Comparison of ENCODE assay signal across 9 cellular contexts in the genomic region with DNA sequence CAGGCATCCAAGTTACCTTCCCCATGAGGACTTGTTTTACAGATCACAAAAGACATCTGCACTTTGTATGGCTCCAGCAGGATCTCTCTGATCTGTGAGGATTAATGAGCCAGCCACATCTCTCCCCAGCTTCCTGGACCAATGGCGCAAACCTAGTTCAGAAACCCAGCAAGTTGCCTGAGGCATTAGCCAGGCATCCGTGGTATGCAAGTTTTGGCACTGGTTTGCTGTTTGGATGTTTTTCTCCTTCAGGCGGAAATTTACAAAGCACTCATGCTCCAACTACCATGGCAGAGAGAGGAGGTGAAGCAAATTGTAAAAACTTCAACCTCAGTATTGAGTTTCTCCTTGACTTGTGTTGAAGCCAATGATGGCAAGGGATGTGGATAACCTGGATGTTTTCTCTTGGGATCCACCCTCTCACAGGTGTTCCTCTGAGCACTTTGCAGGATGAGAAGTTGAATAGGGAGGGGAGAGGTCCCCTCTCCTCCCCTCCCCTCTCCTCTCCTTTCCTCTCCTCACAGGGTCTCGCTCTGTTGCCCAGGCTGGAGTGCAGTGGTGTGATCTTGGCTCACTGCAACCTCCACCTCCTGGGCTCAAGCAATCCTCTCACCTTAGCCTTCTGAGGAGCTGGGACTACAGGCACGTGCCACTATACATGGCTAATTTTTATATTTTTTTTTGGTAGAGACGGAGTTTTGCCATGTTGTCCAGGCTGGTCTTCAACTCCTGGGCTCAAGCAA. TPM values are rescaled to one million over a fixed set of nuclear protein-coding genes. Genes with fewer than 3 reads are reported as not detected.
A peak's percentile ranks its signal among the peaks of the same experiment; 100 is the strongest.
DNase-seq lines count a peak whose midpoint lies in the region; ATAC-seq lines count a peak whose summit lies in the region.
"Had no signal": no experiment of that assay in that cellular context is flagged by ENCODE, and none has a peak within 500 bp of the region (broad histone marks: within the 10 kb centered on the region; RNA-seq: fewer than 3 reads in every experiment).

No MANE protein-coding gene starts in this region.

- no peaks in the 10 kb centered on the region for H3K9me3 Mint-ChIP-seq in stimulated activated naive CD8-positive, alpha-beta T cell treated with anti-CD3 and anti-CD28 coated beads, Interleukin-15, Interleukin-2, amounts not matched to agents 100 ng/mL and 50 ng/mL, for 24 hours

- peaks cover 77% of the 10 kb centered on the region for H3K4me1 Mint-ChIP-seq in stimulated activated naive CD8-positive, alpha-beta T cell treated with anti-CD3 and anti-CD28 coated beads, Interleukin-15, Interleukin-2, amounts not matched to agents 100 ng/mL and 50 ng/mL, for 24 hours (ENCODE audit: low read depth)

- H3K9me3 ChIP-seq in aorta (ENCODE audit: control insufficient read depth, low read length), result no peaks in the 10 kb centered on the region
- H3K9me3 ChIP-seq: Peyer's patch had no signal

- H3K36me3 ChIP-seq in aorta (ENCODE audit: control insufficient read depth in 1 of 2, insufficient read depth in 2 of 2, low read length in 1 of 2), result no peaks in the 10 kb centered on the region
- H3K36me3 ChIP-seq: Peyer's patch had no signal

- no peak overlapping the region for H3K4me3 Mint-ChIP-seq in stimulated activated naive CD8-positive, alpha-beta T cell treated with anti-CD3 and anti-CD28 coated beads, Interleukin-15, Interleukin-2, amounts not matched to agents 100 ng/mL and 50 ng/mL, for 24 hours

- no peak for DNase-seq in stimulated activated naive CD8-positive, alpha-beta T cell treated with anti-CD3 and anti-CD28 coated beads, Interleukin-15, Interleukin-2, amounts not matched to agents 100 U/mL and 50 U/mL, for 24 hours
- DNase-seq in amniotic epithelial cell (ENCODE audit: low read depth) (peak; percentile 98), kidney glomerular epithelial cell (lab: John Stamatoyannopoulos, UW) (peak; percentile 90), aorta (peak; percentile 78 to 84), GM19240 (ENCODE audit: insufficient read length, low spot score) (no peak)
- no peak for DNase-seq in stimulated activated CD4-positive, alpha-beta T cell treated with anti-CD3 and anti-CD28 coated beads, Interleukin-4, amount 100 ng/mL, for 24 hours

- H3K27ac ChIP-seq in aorta (ENCODE audit: low read depth in 1 of 2, low read length in 2 of 2), result peak overlapping the region; percentile 57 to 98
- H3K27ac ChIP-seq: Peyer's patch had no signal

- ATAC-seq in stimulated activated naive CD8-positive, alpha-beta T cell treated with anti-CD3 and anti-CD28 coated beads, Interleukin-15, Interleukin-2, amounts not matched to agents 100 U/mL and 50 U/mL, for 24 hours, result no peak
- ATAC-seq in aorta (ENCODE audit: low FRiP score), result peak; percentile 68
- no peak for ATAC-seq in HG02840 (IDR thresholded peaks at IDR 0.05; ENCODE audit: low FRiP score, unreplicated experiment)

- no peak overlapping the region for H3K4me3 ChIP-seq in aorta (ENCODE audit: low read length in 2 of 2)
- H3K4me3 ChIP-seq: Peyer's patch had no signal

- no peaks in the 10 kb centered on the region for H3K27me3 Mint-ChIP-seq in stimulated activated naive CD8-positive, alpha-beta T cell treated with anti-CD3 and anti-CD28 coated beads, Interleukin-15, Interleukin-2, amounts not matched to agents 100 ng/mL and 50 ng/mL, for 24 hours

- peaks cover 15% of the 10 kb centered on the region for H3K36me3 Mint-ChIP-seq in stimulated activated naive CD8-positive, alpha-beta T cell treated with anti-CD3 and anti-CD28 coated beads, Interleukin-15, Interleukin-2, amounts not matched to agents 100 ng/mL and 50 ng/mL, for 24 hours (ENCODE audit: low read depth)

- intact Hi-C loops in aorta (cut with DNase I), result loop anchor here in 1 of 2 donors (2.0 kb wide), 1 partner anchor 25 kb away; a partner anchor contains a TSS

- no peaks in the 10 kb centered on the region for H3K27me3 ChIP-seq in aorta (ENCODE audit: control insufficient read depth in 1 of 2, insufficient read depth in 2 of 2, low read length in 1 of 2)
- H3K27me3 ChIP-seq: Peyer's patch had no signal

- H3K4me1 ChIP-seq in aorta (ENCODE audit: control insufficient read depth in 1 of 2, insufficient read depth in 2 of 2, low read length in 2 of 2), result no peaks in the 10 kb centered on the region

- peak overlapping the region; percentile 40 for H3K27ac Mint-ChIP-seq in stimulated activated naive CD8-positive, alpha-beta T cell treated with anti-CD3 and anti-CD28 coated beads, Interleukin-15, Interleukin-2, amounts not matched to agents 100 ng/mL and 50 ng/mL, for 24 hours

- 34 to 35% methylated on average over 6 of the region's 6 CpGs for WGBS in aorta, 2 donors

RNA-seq across cellular contexts. Expression of a gene that starts 25.6 kb away (rescaled TPM):
- total RNA-seq in aorta, result 100 to 1,000 TPM; 542 to 688 TPM
- 100 to 1,000 TPM; 333 to 514 TPM for polyA plus RNA-seq in aorta

RNA-seq across cellular contexts. Expression of a gene that starts 41.6 kb away (rescaled TPM):
- not detected for total RNA-seq in aorta
- not detected for polyA plus RNA-seq in aorta
- total RNA-seq: Peyer's patch had no signal

Comparison
In these comparisons a context has a peak if more than half of its experiments do, and no peak if none do; other contexts are left out.
1. DNase-seq: peak in amniotic epithelial cell (single experiment), kidney glomerular epithelial cell (single experiment) and aorta (2 of 2); none in stimulated activated naive CD8-positive, alpha-beta T cell treated with anti-CD3 and anti-CD28 coated beads, Interleukin-15, Interleukin-2, amounts not matched to agents 100 U/mL and 50 U/mL, for 24 hours (single experiment), GM19240 (single experiment) and stimulated activated CD4-positive, alpha-beta T cell treated with anti-CD3 and anti-CD28 coated beads, Interleukin-4, amount 100 ng/mL, for 24 hours (single experiment).